In the genomic region with DNA sequence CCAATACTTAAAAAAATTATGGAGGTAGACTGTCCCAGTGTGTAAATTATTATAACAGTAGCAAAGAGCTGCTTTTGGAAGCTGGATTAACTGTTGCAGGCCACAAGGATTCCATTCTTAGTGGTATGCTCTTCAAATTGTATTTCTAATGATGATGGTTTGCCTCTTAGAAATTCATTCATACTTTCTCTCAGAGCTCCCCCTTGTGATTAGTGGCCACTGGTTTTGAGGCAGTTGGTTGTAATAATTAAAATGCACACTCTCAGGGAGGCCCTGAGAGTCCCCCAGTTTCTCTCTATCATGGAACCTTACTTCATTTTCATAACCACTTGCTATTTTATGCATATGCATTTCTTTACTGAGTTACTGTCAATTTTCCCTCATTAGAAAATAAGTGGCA, we compare ENCODE assay signal across 8 cellular contexts.
DNase-seq lines count a peak whose midpoint lies in the region; ATAC-seq and TF ChIP-seq lines count a peak whose summit lies in the region.

No MANE protein-coding gene starts in this region.

- DNase-seq in stimulated activated naive CD8-positive, alpha-beta T cell treated with anti-CD3 and anti-CD28 coated beads, Interleukin-15, amount 100 ng/mL, for 72 hours, result no peak
- no peak for DNase-seq in stimulated activated naive CD8-positive, alpha-beta T cell treated with anti-CD3 and anti-CD28 coated beads, Interleukin-15, Interleukin-2, amounts not matched to agents 100 U/mL and 50 U/mL, for 24 hours
- DNase-seq in NAMALWA (ENCODE audit: low spot score) (peak; percentile 72), cerebellar cortex (ENCODE audit: low spot score) (peak; percentile 13), nephron progenitor cell (no peak), T-helper 2 cell (no peak)
- no peak for DNase-seq in stimulated activated naive B cell treated with anti-CD40 and anti-IgM and Interleukin-4, amounts not matched to agents 10 μg/mL and 1 μg/mL and 100 μg/mL, for 72 hours

- no peak overlapping the region for H3K4me3 Mint-ChIP-seq in stimulated activated naive CD8-positive, alpha-beta T cell treated with anti-CD3 and anti-CD28 coated beads, Interleukin-15, amount 100 ng/mL, for 72 hours
- no peak overlapping the region for H3K4me3 Mint-ChIP-seq in stimulated activated naive B cell treated with anti-CD40 and anti-IgM and Interleukin-4, amounts not matched to agents 10 μg/mL and 1 μg/mL and 100 μg/mL, for 72 hours
- H3K4me3 Mint-ChIP-seq in nephron progenitor cell, result no peak overlapping the region

- peaks cover 0 to 4% of the 10 kb centered on the region in 2 donors for H3K9me3 Mint-ChIP-seq in stimulated activated naive CD8-positive, alpha-beta T cell treated with anti-CD3 and anti-CD28 coated beads, Interleukin-15, amount 100 ng/mL, for 72 hours
- H3K9me3 Mint-ChIP-seq in stimulated activated naive B cell treated with anti-CD40 and anti-IgM and Interleukin-4, amounts not matched to agents 10 μg/mL and 1 μg/mL and 100 μg/mL, for 72 hours, result peaks cover 3 to 4% of the 10 kb centered on the region in 2 donors
- peaks cover 3% of the 10 kb centered on the region for H3K9me3 Mint-ChIP-seq in nephron progenitor cell

- no peaks in the 10 kb centered on the region for H3K36me3 Mint-ChIP-seq in stimulated activated naive B cell treated with anti-CD40 and anti-IgM and Interleukin-4, amounts not matched to agents 10 μg/mL and 1 μg/mL and 100 μg/mL, for 72 hours
- H3K36me3 Mint-ChIP-seq in nephron progenitor cell (ENCODE audit: low read depth), result no peaks in the 10 kb centered on the region

- no peak overlapping the region for H3K27ac Mint-ChIP-seq in stimulated activated naive CD8-positive, alpha-beta T cell treated with anti-CD3 and anti-CD28 coated beads, Interleukin-15, amount 100 ng/mL, for 72 hours
- H3K27ac Mint-ChIP-seq in stimulated activated naive B cell treated with anti-CD40 and anti-IgM and Interleukin-4, amounts not matched to agents 10 μg/mL and 1 μg/mL and 100 μg/mL, for 72 hours, result no peak overlapping the region
- no peak overlapping the region for H3K27ac Mint-ChIP-seq in nephron progenitor cell

- H3K4me1 Mint-ChIP-seq in stimulated activated naive CD8-positive, alpha-beta T cell treated with anti-CD3 and anti-CD28 coated beads, Interleukin-15, amount 100 ng/mL, for 72 hours, result no peaks in the 10 kb centered on the region
- peaks cover 13 to 26% of the 10 kb centered on the region in 2 donors for H3K4me1 Mint-ChIP-seq in stimulated activated naive B cell treated with anti-CD40 and anti-IgM and Interleukin-4, amounts not matched to agents 10 μg/mL and 1 μg/mL and 100 μg/mL, for 72 hours
- H3K4me1 Mint-ChIP-seq in nephron progenitor cell, result no peaks in the 10 kb centered on the region

- TF ChIP-seq CTCF in nephron progenitor cell (IDR thresholded peaks at IDR 0.05), result no peak

- H3K27me3 Mint-ChIP-seq in stimulated activated naive CD8-positive, alpha-beta T cell treated with anti-CD3 and anti-CD28 coated beads, Interleukin-15, amount 100 ng/mL, for 72 hours, result peaks cover 7% of the 10 kb centered on the region
- no peaks in the 10 kb centered on the region for H3K27me3 Mint-ChIP-seq in stimulated activated naive B cell treated with anti-CD40 and anti-IgM and Interleukin-4, amounts not matched to agents 10 μg/mL and 1 μg/mL and 100 μg/mL, for 72 hours
- no peaks in the 10 kb centered on the region for H3K27me3 Mint-ChIP-seq in nephron progenitor cell (ENCODE audit: low read depth, poor library complexity)

- peak; percentile 53 for ATAC-seq in stimulated activated naive CD8-positive, alpha-beta T cell treated with anti-CD3 and anti-CD28 coated beads, Interleukin-15, amount 100 ng/mL, for 72 hours
- no peak for ATAC-seq in stimulated activated naive CD8-positive, alpha-beta T cell treated with anti-CD3 and anti-CD28 coated beads, Interleukin-15, Interleukin-2, amounts not matched to agents 100 U/mL and 50 U/mL, for 24 hours
- ATAC-seq in HG02588 (IDR thresholded peaks at IDR 0.05; ENCODE audit: unreplicated experiment), result peak; percentile 74
- ATAC-seq in stimulated activated naive B cell treated with anti-CD40 and anti-IgM and Interleukin-4, amounts not matched to agents 10 μg/mL and 1 μg/mL and 100 μg/mL, for 72 hours (replicated peaks), result peak; percentile 85

Comparison
In these comparisons a context has a peak if more than half of its experiments do, and no peak if none do; other contexts are left out.
1. DNase-seq: peak in NAMALWA (single experiment) and cerebellar cortex (single experiment); none in stimulated activated naive CD8-positive, alpha-beta T cell treated with anti-CD3 and anti-CD28 coated beads, Interleukin-15, amount 100 ng/mL, for 72 hours (0 of 2), stimulated activated naive CD8-positive, alpha-beta T cell treated with anti-CD3 and anti-CD28 coated beads, Interleukin-15, Interleukin-2, amounts not matched to agents 100 U/mL and 50 U/mL, for 24 hours (single experiment), stimulated activated naive B cell treated with anti-CD40 and anti-IgM and Interleukin-4, amounts not matched to agents 10 μg/mL and 1 μg/mL and 100 μg/mL, for 72 hours (single experiment), nephron progenitor cell (single experiment) and T-helper 2 cell (0 of 5).